Comparison of ENCODE assay signal across 7 cellular contexts in genomic region chr6:43455034-43455747, GRCh38. TPM values are rescaled to one million over a fixed set of nuclear protein-coding genes. Genes with fewer than 3 reads are reported as not detected.
DNase-seq lines count a peak whose midpoint lies in the region; ATAC-seq and TF ChIP-seq lines count a peak whose summit lies in the region.

DLK2 (minus strand) TSS chr6:43455548; CDS start chr6:43454825, 723 bp downstream.

- no peak within 1 kb of the TSS for H3K14ac ChIP-seq in trophoblast cell (ENCODE audit: low read length)

- no peak for TF ChIP-seq EP300 in gastroesophageal sphincter (IDR thresholded peaks at IDR 0.05)

- H2AK5ac ChIP-seq in trophoblast cell (ENCODE audit: low read length), result no peak within 1 kb of the TSS

- H3K4me3 ChIP-seq in gastroesophageal sphincter (peak within 1 kb of the TSS; percentile 20 to 56), trophoblast cell (ENCODE audit: low read depth, low read length) (peak within 1 kb of the TSS; percentile 75)

- peak within 1 kb of the TSS; percentile 22 for H4K91ac ChIP-seq in trophoblast cell (ENCODE audit: low read depth, low read length)

- peak; percentile 60 for ATAC-seq in activated T-helper 17 cell treated with anti-CD3 and anti-CD28 coated beads, Interleukin-2, amount 50 U/mL, for 72 hours (replicated peaks)
- peak; percentile 20 for ATAC-seq in gastroesophageal sphincter

- peaks cover 21% of the 10 kb centered on the region for H3K36me3 Mint-ChIP-seq in activated T-helper 17 cell treated with anti-CD3 and anti-CD28 coated beads, Interleukin-2, amount 50 U/mL, for 72 hours (ENCODE audit: low read depth)

- H3K18ac ChIP-seq in trophoblast cell (ENCODE audit: low read length), result no peak within 1 kb of the TSS

- no peak for TF ChIP-seq POLR2A in gastroesophageal sphincter (IDR thresholded peaks at IDR 0.05)

- peak within 1 kb of the TSS; percentile 94 for H3K4me2 ChIP-seq in trophoblast cell (ENCODE audit: low read length)

- no peaks in the 10 kb centered on the region for H3K9me3 Mint-ChIP-seq in activated T-helper 17 cell treated with anti-CD3 and anti-CD28 coated beads, Interleukin-2, amount 50 U/mL, for 72 hours

- no peak within 1 kb of the TSS for H2BK120ac ChIP-seq in trophoblast cell (ENCODE audit: insufficient read depth, low read length, poor library complexity)

- no peak within 1 kb of the TSS for H4K8ac ChIP-seq in trophoblast cell (ENCODE audit: low read depth, low read length)

- H3K4me1 Mint-ChIP-seq in activated T-helper 17 cell treated with anti-CD3 and anti-CD28 coated beads, Interleukin-2, amount 50 U/mL, for 72 hours, result peaks cover 8% of the 10 kb centered on the region

- H3K4me1 ChIP-seq in gastroesophageal sphincter (peaks cover 0 to 22% (median 4%) of the 10 kb centered on the region in 3 donors), trophoblast cell (ENCODE audit: control insufficient read depth in 1 of 2, insufficient read depth in 2 of 2, low read length in 2 of 2) (peaks cover 3 to 4% of the 10 kb centered on the region in 2 experiments)

- peaks cover 0 to 10% (median 0%) of the 10 kb centered on the region in 3 donors for H3K9me3 ChIP-seq in gastroesophageal sphincter
- H3K9me3 ChIP-seq in trophoblast cell (ENCODE audit: insufficient read depth, low read depth, low read length), result peaks cover 2% of the 10 kb centered on the region

- no peak within 1 kb of the TSS for H4K12ac ChIP-seq in trophoblast cell (ENCODE audit: low read depth, low read length)

- H3K27ac ChIP-seq in gastroesophageal sphincter, result peak within 1 kb of the TSS in 1 of 4 donors; percentile 14
- H3K27ac ChIP-seq in trophoblast cell (ENCODE audit: low read depth, low read length), result no peak within 1 kb of the TSS

- no peak within 1 kb of the TSS for H3K4ac ChIP-seq in trophoblast cell (ENCODE audit: low read depth, low read length)

- peaks cover 9% of the 10 kb centered on the region for H3K27me3 Mint-ChIP-seq in activated T-helper 17 cell treated with anti-CD3 and anti-CD28 coated beads, Interleukin-2, amount 50 U/mL, for 72 hours

- H3K27me3 ChIP-seq in gastroesophageal sphincter (peaks cover 55% of the 10 kb centered on the region), trophoblast cell (ENCODE audit: insufficient read depth, low read length) (peaks cover 8% of the 10 kb centered on the region)

- DNase-seq in GM13977 (ENCODE audit: low spot score) (peak; percentile 81), NCI-H128 (lab: John Stamatoyannopoulos, UW; ENCODE audit: unreplicated experiment) (peak; percentile 7), trophoblast cell (peak; percentile 22 to 36), A172 (ENCODE audit: low spot score) (no peak), NCI-H510A treated with DMSO at 0.1 percent for 48 hours (lab: John Stamatoyannopoulos, UW) (no peak)

- H2BK5ac ChIP-seq in trophoblast cell (ENCODE audit: low read depth, low read length, poor library complexity), result no peak within 1 kb of the TSS

- H3K79me2 ChIP-seq in trophoblast cell (ENCODE audit: control insufficient read depth, insufficient read depth, low read length, poor library complexity), result no peaks in the 10 kb centered on the region

- in situ Hi-C loops in GM13977 (cut with MboI; ENCODE audit: low pct_unique_long_range_greater_than_20kb, low sequenced_read_pairs, unreplicated experiment), result no loop called here

- TF ChIP-seq CTCF in GM13977 (IDR thresholded peaks at IDR 0.05; ENCODE audit: extremely low read depth, insufficient read depth, missing control alignments) (no peak), gastroesophageal sphincter (IDR thresholded peaks at IDR 0.05) (no peak)

- 2% methylated on average over 23 of the region's 91 CpGs; no CpG with 5 or more reads in 1 of the 2 donors for WGBS in gastroesophageal sphincter (ENCODE audit: low coverage in 1 of 2), 2 donors
- WGBS in trophoblast cell (ENCODE audit: extremely low coverage, insufficient coverage, insufficient read length), result no CpG with 5 or more reads among the region's 91 CpGs

- peaks cover 0 to 33% of the 10 kb centered on the region in 2 donors for H3K36me3 ChIP-seq in gastroesophageal sphincter
- peaks cover 18 to 23% of the 10 kb centered on the region in 2 experiments for H3K36me3 ChIP-seq in trophoblast cell (ENCODE audit: control insufficient read depth in 1 of 2, insufficient read depth in 2 of 2, low read length in 2 of 2)

- H3K79me1 ChIP-seq in trophoblast cell (ENCODE audit: low read length), result no peaks in the 10 kb centered on the region

- H3K9ac ChIP-seq in trophoblast cell (ENCODE audit: low read length), result peak within 1 kb of the TSS; percentile 57

- H2AFZ ChIP-seq in trophoblast cell (ENCODE audit: insufficient read depth, low read length, poor library complexity), result peak within 1 kb of the TSS; percentile 77

- no peak within 1 kb of the TSS for H3K23ac ChIP-seq in trophoblast cell (ENCODE audit: low read length)

- H3K27ac Mint-ChIP-seq in activated T-helper 17 cell treated with anti-CD3 and anti-CD28 coated beads, Interleukin-2, amount 50 U/mL, for 72 hours, result peak within 1 kb of the TSS; percentile 68

- H2BK12ac ChIP-seq in trophoblast cell (ENCODE audit: low read length), result no peak within 1 kb of the TSS

- H3K4me3 Mint-ChIP-seq in activated T-helper 17 cell treated with anti-CD3 and anti-CD28 coated beads, Interleukin-2, amount 50 U/mL, for 72 hours, result peak within 1 kb of the TSS; percentile 89

RNA-seq across cellular contexts. Expression of gene DLK2, which starts in this region (rescaled TPM):
- total RNA-seq in activated T-helper 17 cell treated with anti-CD3 and anti-CD28 coated beads, Interleukin-2, amount 50 U/mL, for 72 hours, result 1 to 10 TPM; 1.3 to 2.8 TPM
- total RNA-seq in gastroesophageal sphincter, result under 1 TPM in 1 of 4 donors, not detected in 3; 0.54 TPM
- 12.6 and 13.6 TPM in 2 replicates for polyA plus RNA-seq in trophoblast cell (2013)
- 0.81 and 3.0 TPM in 2 replicates for total RNA-seq in A172 (2014; rRNA removed; shearing (Covaris generic))

Comparison
In these comparisons a context has a peak if more than half of its experiments do, and no peak if none do; other contexts are left out.
1. Peak in ATAC-seq and H3K4me3 ChIP-seq in gastroesophageal sphincter; RNA of the gene not detected or under 1 TPM.
2. DNase-seq: peak in GM13977 (single experiment), NCI-H128 (single experiment) and trophoblast cell (2 of 2); none in A172 (single experiment) and NCI-H510A treated with DMSO at 0.1 percent for 48 hours (single experiment).